Comparison of ENCODE assay signal across 22 cellular contexts in the genomic region with DNA sequence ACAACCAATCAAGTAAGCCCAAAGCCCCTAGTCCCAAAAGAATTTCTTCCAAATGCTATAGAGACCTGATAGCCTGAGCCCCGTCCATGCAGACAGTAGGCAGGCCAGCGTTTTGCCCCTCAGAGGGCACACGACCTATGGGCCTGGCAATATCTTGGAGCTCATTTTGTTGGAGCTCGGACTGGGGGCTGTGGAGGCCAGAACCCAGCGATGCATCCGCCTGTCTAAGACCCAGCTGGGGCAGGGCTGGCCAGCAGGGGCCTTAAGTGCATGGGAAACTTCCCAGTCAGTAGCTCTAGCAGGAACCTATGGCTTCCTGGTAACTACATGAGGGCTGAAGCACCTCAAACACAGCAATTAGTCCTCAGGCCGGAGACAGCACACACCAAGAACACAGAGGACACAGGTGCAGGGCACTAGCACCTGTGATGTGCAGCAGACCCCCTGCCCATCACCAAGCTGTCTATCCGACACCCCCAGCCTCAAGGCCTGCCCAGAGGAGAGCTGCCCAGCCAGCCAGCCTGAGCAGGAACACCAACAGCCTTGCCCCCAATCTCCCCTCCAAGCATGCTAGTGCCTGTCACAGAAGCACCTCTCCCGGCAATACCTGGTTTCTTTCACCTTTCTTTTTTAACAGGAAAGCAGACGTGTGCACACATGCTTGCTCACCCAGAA.
"Had no signal": no experiment of that assay in that cellular context is flagged by ENCODE, and none has a peak within 500 bp of the region (broad histone marks: within the 10 kb centered on the region; RNA-seq: fewer than 3 reads in every experiment).

No MANE protein-coding gene starts in this region.

- H3K4me3 Mint-ChIP-seq: memory B cell; mesothelial cell of epicardium; natural killer cell treated with Interleukin-12 subunit alpha and Interleukin-12 subunit beta and Interleukin-15 and Interleukin-18, amount 100 ng/mL, for 72 hours had no signal

- H3K27ac ChIP-seq: colonic mucosa, heart left ventricle, left ventricle myocardium inferior, lower lobe of right lung, parathyroid adenoma, prostate gland, stomach, thoracic aorta, transverse colon had no signal

- H3K9me3 Mint-ChIP-seq: memory B cell; mesothelial cell of epicardium; natural killer cell treated with Interleukin-12 subunit alpha and Interleukin-12 subunit beta and Interleukin-15 and Interleukin-18, amount 100 ng/mL, for 72 hours had no signal

- H3K36me3 ChIP-seq: colonic mucosa, thoracic aorta, transverse colon had no signal

- H3K27me3 Mint-ChIP-seq: memory B cell; natural killer cell treated with Interleukin-12 subunit alpha and Interleukin-12 subunit beta and Interleukin-15 and Interleukin-18, amount 100 ng/mL, for 72 hours had no signal

- ATAC-seq: heart left ventricle; lower lobe of right lung; natural killer cell treated with Interleukin-12 subunit alpha and Interleukin-12 subunit beta and Interleukin-15 and Interleukin-18, amount 100 ng/mL, for 72 hours; sciatic nerve had no signal

- H2AFZ ChIP-seq: parathyroid adenoma had no signal

- H3K27ac Mint-ChIP-seq: memory B cell; mesothelial cell of epicardium; natural killer cell treated with Interleukin-12 subunit alpha and Interleukin-12 subunit beta and Interleukin-15 and Interleukin-18, amount 100 ng/mL, for 72 hours had no signal

- H3K27me3 ChIP-seq: colonic mucosa, heart left ventricle, stomach, transverse colon had no signal

- DNase-seq: cerebellar nuclear complex; colonic mucosa; dermis blood vessel endothelial cell; erythroblast; foreskin melanocyte; heart left ventricle; hypothalamus; left ventricle myocardium inferior; lower lobe of right lung; stimulated activated CD4-positive, alpha-beta T cell treated with anti-CD3 and anti-CD28 coated beads, Interleukin-2, amount 100 ng/mL, for 24 hours; stimulated activated CD4-positive, alpha-beta T cell treated with anti-CD3 and anti-CD28 coated beads, Interleukin-4, amount 100 ng/mL, for 4 hours; stimulated activated naive CD4-positive, alpha-beta T cell; stomach; substantia nigra; transverse colon had no signal

- H3K9me3 ChIP-seq: colonic mucosa, heart left ventricle, left ventricle myocardium inferior, lower lobe of right lung, prostate gland, stomach, thoracic aorta, transverse colon had no signal

- H3K36me3 Mint-ChIP-seq: mesothelial cell of epicardium; natural killer cell treated with Interleukin-12 subunit alpha and Interleukin-12 subunit beta and Interleukin-15 and Interleukin-18, amount 100 ng/mL, for 72 hours had no signal

- H3K4me3 ChIP-seq: colonic mucosa, heart left ventricle, left ventricle myocardium inferior, lower lobe of right lung, prostate gland, stomach, thoracic aorta, transverse colon had no signal

- H3K9ac ChIP-seq: parathyroid adenoma had no signal

- H3K4me1 ChIP-seq: colonic mucosa, parathyroid adenoma, prostate gland, transverse colon had no signal
